ENCODE assay signal across 8 cellular contexts in the genomic region with DNA sequence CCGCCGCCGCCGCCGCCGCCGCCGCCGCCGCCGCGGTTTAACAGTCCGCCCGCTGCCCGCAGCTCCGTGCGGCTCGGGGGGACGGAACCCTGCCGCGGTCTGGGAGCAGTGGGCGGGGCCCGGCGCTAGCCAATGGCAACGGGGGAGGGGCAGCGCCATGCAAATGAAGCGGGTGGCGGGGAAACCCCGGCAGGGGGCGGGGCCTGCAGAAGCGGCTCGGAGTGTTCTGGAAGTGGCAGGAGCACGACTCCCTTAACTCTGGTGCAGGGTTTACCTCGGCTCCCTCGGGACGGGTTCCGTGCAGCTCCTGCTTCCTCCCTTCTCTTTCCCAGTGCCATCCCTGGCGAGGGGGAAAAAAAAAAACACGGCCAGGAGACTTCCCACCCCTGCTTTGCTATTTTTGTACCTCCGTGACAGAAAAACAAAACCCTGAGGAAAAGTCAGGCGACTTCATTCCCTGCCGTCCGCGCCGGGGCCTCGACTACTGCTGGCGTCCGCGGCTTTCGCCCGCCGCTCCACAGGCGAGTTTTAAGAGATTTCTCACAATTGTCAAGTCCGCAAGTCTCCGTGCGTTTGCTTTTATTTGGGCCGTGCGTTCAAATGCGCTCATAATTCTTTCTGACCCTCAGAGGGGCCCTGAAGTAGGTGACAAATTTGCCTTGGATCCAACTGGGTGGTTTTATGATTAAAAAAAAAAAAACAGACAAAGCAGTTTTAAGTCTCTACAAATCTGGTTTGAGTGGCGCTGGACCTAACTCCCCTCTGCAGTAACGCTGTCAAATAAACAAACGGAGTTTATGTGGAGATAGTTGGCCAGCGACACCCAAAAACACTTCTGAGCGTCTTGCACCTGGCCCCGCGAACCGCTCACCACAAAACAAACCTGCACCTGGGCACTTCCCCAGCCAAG. TPM values are rescaled to one million over a fixed set of nuclear protein-coding genes. Genes with fewer than 3 reads are reported as not detected.
A peak's percentile ranks its signal among the peaks of the same experiment; 100 is the strongest.
DNase-seq lines count a peak whose midpoint lies in the region; ATAC-seq and TF ChIP-seq lines count a peak whose summit lies in the region.

A gene with protein sequence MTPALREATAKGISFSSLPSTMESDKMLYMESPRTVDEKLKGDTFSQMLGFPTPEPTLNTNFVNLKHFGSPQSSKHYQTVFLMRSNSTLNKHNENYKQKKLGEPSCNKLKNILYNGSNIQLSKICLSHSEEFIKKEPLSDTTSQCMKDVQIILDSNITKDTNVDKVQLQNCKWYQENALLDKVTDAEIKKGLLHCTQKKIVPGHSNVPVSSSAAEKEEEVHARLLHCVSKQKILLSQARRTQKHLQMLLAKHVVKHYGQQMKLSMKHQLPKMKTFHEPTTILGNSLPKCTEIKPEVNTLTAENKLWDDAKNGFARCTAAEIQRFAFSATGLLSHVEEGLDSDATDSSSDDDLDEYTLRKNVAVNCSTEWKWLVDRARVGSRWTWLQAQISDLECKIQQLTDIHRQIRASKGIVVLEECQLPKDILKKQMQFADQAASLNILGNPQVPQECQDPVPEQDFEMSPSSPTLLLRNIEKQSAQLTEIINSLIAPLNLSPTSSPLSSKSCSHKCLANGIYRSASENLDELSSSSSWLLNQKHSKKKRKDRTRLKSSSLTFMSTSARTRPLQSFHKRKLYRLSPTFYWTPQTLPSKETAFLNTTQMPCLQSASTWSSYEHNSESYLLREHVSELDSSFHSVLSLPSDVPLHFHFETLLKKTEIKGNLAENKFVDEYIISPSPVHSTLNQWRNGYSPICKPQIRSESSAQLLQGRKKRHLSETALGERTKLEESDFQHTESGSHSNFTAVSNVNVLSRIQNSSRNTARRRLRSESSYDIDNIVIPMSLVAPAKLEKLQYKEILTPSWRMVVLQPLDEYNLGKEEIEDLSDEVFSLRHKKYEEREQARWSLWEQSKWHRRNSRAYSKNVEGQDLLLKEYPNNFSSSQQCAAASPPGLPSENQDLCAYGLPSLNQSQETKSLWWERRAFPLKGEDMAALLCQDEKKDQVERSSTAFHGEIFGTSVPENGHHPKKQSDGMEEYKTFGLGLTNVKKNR (minus strand): TSS at position 101 of the 910 bp plus-strand sequence. CDS start 16,827 bp downstream, outside the sequence.

- peak within 1 kb of the TSS; percentile 100 for H3K4me3 Mint-ChIP-seq in natural killer cell treated with Interleukin-12 subunit alpha and Interleukin-12 subunit beta and Interleukin-15 and Interleukin-18, amount 100 ng/mL, for 72 hours

- DNase-seq in EH (ENCODE audit: low read depth) (peak; percentile 97), H4 (ENCODE audit: low spot score) (peak; percentile 89), LNCaP clone FGC (ENCODE audit: low read depth) (peak; percentile 81), RPMI8226 (peak; percentile 98), fibroblast of peridontal ligament (ENCODE audit: extremely low read depth) (peak; percentile 90)
- peak; percentile 95 for DNase-seq in activated T-helper 9 cell treated with anti-CD3 and anti-CD28 coated beads, Interleukin-2, amount 50 U/mL, for 16 hours (ENCODE audit: low read depth)
- peak; percentile 99 for DNase-seq in natural killer cell treated with Interleukin-12 subunit alpha and Interleukin-12 subunit beta and Interleukin-15 and Interleukin-18, amount 100 ng/mL, for 72 hours (ENCODE audit: low spot score)
- DNase-seq in stimulated activated naive CD4-positive, alpha-beta T cell treated with Interleukin-2 at 50 U/mL for 16 hours (lab: John Stamatoyannopoulos, UW), result peak; percentile 95

- peaks cover 8 to 19% of the 10 kb centered on the region in 2 donors for H3K27me3 Mint-ChIP-seq in natural killer cell treated with Interleukin-12 subunit alpha and Interleukin-12 subunit beta and Interleukin-15 and Interleukin-18, amount 100 ng/mL, for 72 hours

- TF ChIP-seq CTCF in LNCaP clone FGC (IDR thresholded peaks at IDR 0.05; ENCODE audit: control insufficient read depth, extremely low read depth, insufficient read depth), result no peak

- no peaks in the 10 kb centered on the region for H3K36me3 Mint-ChIP-seq in natural killer cell treated with Interleukin-12 subunit alpha and Interleukin-12 subunit beta and Interleukin-15 and Interleukin-18, amount 100 ng/mL, for 72 hours

- H3K4me3 ChIP-seq in LNCaP clone FGC (ENCODE audit: low read depth, low read length), result peak within 1 kb of the TSS; percentile 72

- no peaks in the 10 kb centered on the region for H3K9me3 Mint-ChIP-seq in natural killer cell treated with Interleukin-12 subunit alpha and Interleukin-12 subunit beta and Interleukin-15 and Interleukin-18, amount 100 ng/mL, for 72 hours

- peak; percentile 94 for ATAC-seq in natural killer cell treated with Interleukin-12 subunit alpha and Interleukin-12 subunit beta and Interleukin-15 and Interleukin-18, amount 100 ng/mL, for 72 hours

- H3K4me1 Mint-ChIP-seq in natural killer cell treated with Interleukin-12 subunit alpha and Interleukin-12 subunit beta and Interleukin-15 and Interleukin-18, amount 100 ng/mL, for 72 hours (ENCODE audit: low read depth in 2 of 2), result peaks cover 16 to 34% of the 10 kb centered on the region in 2 donors

- H3K27ac Mint-ChIP-seq in natural killer cell treated with Interleukin-12 subunit alpha and Interleukin-12 subunit beta and Interleukin-15 and Interleukin-18, amount 100 ng/mL, for 72 hours, result peak within 1 kb of the TSS; percentile 99 to 100

RNA-seq across cellular contexts. Expression of the gene that starts here (rescaled TPM):
- 2.3 and 5.4 TPM in 2 replicates for total RNA-seq in H4 (2014; rRNA removed; shearing (Covaris generic))
- 1 to 10 TPM; 7.5 to 9.2 TPM for total RNA-seq in natural killer cell treated with Interleukin-12 subunit alpha and Interleukin-12 subunit beta and Interleukin-15 and Interleukin-18, amount 100 ng/mL, for 72 hours

Comparison
In these comparisons a context has a peak if more than half of its experiments do, and no peak if none do; other contexts are left out.
1. Peak in every context shown above with its lines: DNase-seq, ATAC-seq and H3K4me3 ChIP-seq.